Comparison of ENCODE assay signal across 1 cellular context in the genomic region with DNA sequence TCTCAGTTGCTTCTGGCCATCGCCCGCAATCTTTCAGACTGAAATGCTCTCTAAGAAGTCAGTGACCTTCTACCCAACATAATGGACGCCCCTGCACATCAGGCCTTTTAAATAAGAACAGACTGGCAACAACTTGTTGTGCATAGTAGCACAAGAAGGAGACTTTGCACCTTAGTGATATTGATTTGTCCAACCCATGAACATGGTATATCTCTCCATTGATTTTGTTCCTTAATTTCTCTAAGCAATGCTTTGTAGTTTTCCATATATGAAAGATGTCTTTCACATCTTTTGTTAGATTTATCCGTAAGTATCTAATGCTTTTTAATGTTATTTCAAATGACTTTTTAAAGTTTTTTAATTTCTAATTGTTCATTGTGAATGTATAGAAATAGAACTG.
A peak's percentile ranks its signal among the peaks of the same experiment; 100 is the strongest.
TF ChIP-seq lines count a peak whose summit lies in the region.

No MANE protein-coding gene starts in this region.

TF ChIP-seq in HepG2, 621 proteins besides CTCF, POLR2A, EP300 and RAD21:
- peak; percentile 56; the same call in 1 of the 2 replicates for TF ChIP-seq KAT2B (IDR thresholded peaks at IDR 0.05; ENCODE audit: borderline replicate concordance, low read depth, low read length)
- no peak for TF ChIP-seq NFRKB (IDR thresholded peaks at IDR 0.05)
TF ChIP-seq in HepG2: peak in this region for 1.
